10 cellular contexts compared by ENCODE assay signal in genomic region chr3:149395107-149396089, GRCh38. TPM values are rescaled to one million over a fixed set of nuclear protein-coding genes. Genes with fewer than 3 reads are reported as not detected.
DNase-seq lines count a peak whose midpoint lies in the region; ATAC-seq, FAIRE-seq and TF ChIP-seq lines count a peak whose summit lies in the region.
"Had no signal": no experiment of that assay in that cellular context is flagged by ENCODE, and none has a peak within 500 bp of the region (broad histone marks: within the 10 kb centered on the region; RNA-seq: fewer than 3 reads in every experiment).

No MANE protein-coding gene starts in this region.

- no peak for FAIRE-seq in keratinocyte (lab: Jason Lieb, UNC)
- FAIRE-seq: K562 had no signal

- no peaks in the 10 kb centered on the region for H3K36me3 ChIP-seq in right atrium auricular region
- no peaks in the 10 kb centered on the region for H3K36me3 ChIP-seq in adipocyte (ENCODE audit: control insufficient read depth, insufficient read depth, low read length, severe bottlenecking)
- H3K36me3 ChIP-seq in keratinocyte (ENCODE audit: control insufficient read depth in 2 of 2, extremely low read depth in 1 of 2, insufficient read depth in 2 of 2, low read length in 2 of 2) = no peaks in the 10 kb centered on the region
- H3K36me3 ChIP-seq in aorta (ENCODE audit: control insufficient read depth in 1 of 2, insufficient read depth in 2 of 2, low read length in 1 of 2) = no peaks in the 10 kb centered on the region

- no peaks in the 10 kb centered on the region for H3K9me1 ChIP-seq in keratinocyte (ENCODE audit: control insufficient read depth, extremely low read depth, insufficient read depth, low read length)

- intact Hi-C loops in Right ventricle myocardium superior (cut with DNase I) (no loop called here), aorta (cut with DNase I) (no loop called here)

- H3K9ac ChIP-seq in adipocyte (ENCODE audit: low read length) (no peak overlapping the region), keratinocyte (ENCODE audit: control insufficient read depth, extremely low read depth, insufficient read depth, low read length) (no peak overlapping the region)

- TF ChIP-seq CTCF in right atrium auricular region (IDR thresholded peaks at IDR 0.05) (no peak), keratinocyte (optimal IDR thresholded peaks at IDR 0.05 in 1 of 3, IDR thresholded peaks at IDR 0.05 in 1 of 3, conservative IDR thresholded peaks at IDR 0.05 in 1 of 3; ENCODE audit: extremely low read depth in 1 of 3, insufficient read depth in 2 of 3, low read length in 3 of 3) (no peak)

- H3K79me2 ChIP-seq in keratinocyte (ENCODE audit: control insufficient read depth, insufficient read depth, low read length) = no peaks in the 10 kb centered on the region

- H4K20me1 ChIP-seq in keratinocyte (ENCODE audit: control insufficient read depth, extremely low read depth, insufficient read depth, low read length) = no peaks in the 10 kb centered on the region

- no peak overlapping the region for H3K4me2 ChIP-seq in keratinocyte (ENCODE audit: control insufficient read depth, extremely low read depth, insufficient read depth, low read depth, low read length)

- peak; percentile 48 for ATAC-seq in Right ventricle myocardium superior (ENCODE audit: poor library complexity)
- ATAC-seq in aorta (ENCODE audit: low FRiP score) = peak; percentile 62
- no peak for ATAC-seq in GM19351 (IDR thresholded peaks at IDR 0.05; ENCODE audit: unreplicated experiment)
- ATAC-seq: K562 had no signal

- H3K4me3 ChIP-seq in right atrium auricular region (no peak overlapping the region), adipocyte (ENCODE audit: low read length) (no peak overlapping the region), keratinocyte (ENCODE audit: control insufficient read depth in 2 of 3, extremely low read depth in 1 of 3, insufficient read depth in 2 of 3, low read depth in 1 of 3, low read length in 3 of 3) (no peak overlapping the region), aorta (ENCODE audit: low read length in 2 of 2) (no peak overlapping the region)
- H3K4me3 ChIP-seq: K562 had no signal

- H3K27ac ChIP-seq in right atrium auricular region (no peak overlapping the region), keratinocyte (ENCODE audit: control insufficient read depth, insufficient read depth, low read length) (no peak overlapping the region), aorta (ENCODE audit: low read depth in 1 of 2, low read length in 2 of 2) (peak overlapping the region; percentile 76 to 83)

- H3K4me1 ChIP-seq in right atrium auricular region = peaks cover 0 to 28% of the 10 kb centered on the region in 2 donors
- H3K4me1 ChIP-seq in adipocyte (ENCODE audit: control insufficient read depth, insufficient read depth, low read length) = peaks cover 17% of the 10 kb centered on the region
- H3K4me1 ChIP-seq in keratinocyte (ENCODE audit: control insufficient read depth, extremely low read depth, insufficient read depth, low read length) = peaks cover 15% of the 10 kb centered on the region
- H3K4me1 ChIP-seq in aorta (ENCODE audit: control insufficient read depth in 1 of 2, insufficient read depth in 2 of 2, low read length in 2 of 2) = peaks cover 8 to 11% of the 10 kb centered on the region in 2 donors

- no peaks in the 10 kb centered on the region for H3K9me3 ChIP-seq in right atrium auricular region
- H3K9me3 ChIP-seq in adipocyte (ENCODE audit: control insufficient read depth, low read length) = no peaks in the 10 kb centered on the region
- H3K9me3 ChIP-seq in keratinocyte (ENCODE audit: control insufficient read depth, low read depth, low read length) = no peaks in the 10 kb centered on the region
- no peaks in the 10 kb centered on the region for H3K9me3 ChIP-seq in aorta (ENCODE audit: control insufficient read depth, low read length)

- WGBS in aorta, 2 donors = 4 to 8% methylated on average over 4 of the region's 4 CpGs

- DNase-seq in Right ventricle myocardium superior (no peak), right atrium auricular region (ENCODE audit: low spot score) (no peak), adipocyte (ENCODE audit: low read depth) (peak; percentile 76), keratinocyte (ENCODE audit: low read depth, low spot score) (no peak), aorta (peak in 1 of 2 donors; percentile 65), D341Med (ENCODE audit: low spot score) (no peak), A172 (ENCODE audit: low spot score) (no peak)

- no peaks in the 10 kb centered on the region for H3K27me3 ChIP-seq in right atrium auricular region
- H3K27me3 ChIP-seq in adipocyte (replicated peaks; ENCODE audit: control insufficient read depth, insufficient read depth, low read length) = no peaks in the 10 kb centered on the region
- no peaks in the 10 kb centered on the region for H3K27me3 ChIP-seq in keratinocyte (ENCODE audit: control insufficient read depth, extremely low read depth, insufficient read depth, low read length)
- H3K27me3 ChIP-seq in aorta (ENCODE audit: control insufficient read depth in 1 of 2, insufficient read depth in 2 of 2, low read length in 1 of 2) = no peaks in the 10 kb centered on the region

- dilution Hi-C loops in keratinocyte (cut with MboI; ENCODE audit: extremely low pct_ligation_motif_present, low sequenced_read_pairs) = no loop called here

- H2AFZ ChIP-seq in keratinocyte (ENCODE audit: control insufficient read depth, low read length) = peak overlapping the region; percentile 6

RNA-seq across cellular contexts. Expression of gene TM4SF1, which starts 17.9 kb away (rescaled TPM):
- total RNA-seq in Right ventricle myocardium superior (110 TPM), right atrium auricular region (100 to 1,000 TPM; 211 to 341 TPM), aorta (100 to 1,000 TPM; 213 TPM)
- polyA plus RNA-seq in keratinocyte (274 to 375 TPM (median 323 TPM) in 3 replicates), aorta (100 to 1,000 TPM; 117 to 477 TPM)
- 264 TPM for polyA plus RNA-seq in keratinocyte (2011; ENCODE audit: low read depth)
- polyA plus RNA-seq in keratinocyte (2011; cell fraction: cytosol; rRNA removed) = 180 and 240 TPM in 2 replicates
- 579 and 691 TPM in 2 replicates for polyA plus RNA-seq in keratinocyte (2011; cell fraction: nucleus; rRNA removed)
- 183 and 204 TPM in 2 replicates for polyA plus RNA-seq in keratinocyte (2012; ENCODE audit: low replicate concordance)
- polyA minus RNA-seq in keratinocyte = 72.1 to 465 TPM (median 388 TPM) in 3 replicates
- polyA minus RNA-seq in keratinocyte (2011; cell fraction: cytosol; rRNA and poly(A)+ RNA removed) = 143 TPM
- polyA minus RNA-seq in keratinocyte (2011; cell fraction: nucleus; rRNA and poly(A)+ RNA removed) = 351 and 501 TPM in 2 replicates
- 154 and 177 TPM in 2 replicates for total RNA-seq in A172 (2014; rRNA removed; shearing (Covaris generic))
- total RNA-seq: neural crest cell had no signal

Comparison
In these comparisons a context has a peak if more than half of its experiments do, and no peak if none do; other contexts are left out.
1. H3K27ac ChIP-seq: peak in aorta (2 of 2); none in right atrium auricular region (0 of 2) and keratinocyte (single experiment).